9 cellular contexts compared by ENCODE assay signal in genomic region chr11:93067881-93068390, GRCh38.
"Had no signal": no experiment of that assay in that cellular context is flagged by ENCODE, and none has a peak within 500 bp of the region (broad histone marks: within the 10 kb centered on the region; RNA-seq: fewer than 3 reads in every experiment).

No MANE protein-coding gene starts in this region.

- ATAC-seq: HepG2, K562 had no signal

- DNase-seq: IMR-90, KBM-7, KG1 had no signal

- H3K4me1 Mint-ChIP-seq: IgD-negative memory B cell had no signal

- FAIRE-seq: HepG2, HTR-8/SVneo, K562 had no signal

- H3K27ac Mint-ChIP-seq: IgD-negative memory B cell had no signal

- H3K4me3 ChIP-seq: K562 had no signal

- H3K9me3 Mint-ChIP-seq: IgD-negative memory B cell had no signal

- H3K27ac ChIP-seq: HL-60, KMS-11 had no signal

- H3K4me2 ChIP-seq: KMS-11 had no signal

- H3K9ac ChIP-seq: KMS-11 had no signal

- H3K27me3 Mint-ChIP-seq: IgD-negative memory B cell had no signal

- H3K4me3 Mint-ChIP-seq: IgD-negative memory B cell had no signal
